In the genomic region with DNA sequence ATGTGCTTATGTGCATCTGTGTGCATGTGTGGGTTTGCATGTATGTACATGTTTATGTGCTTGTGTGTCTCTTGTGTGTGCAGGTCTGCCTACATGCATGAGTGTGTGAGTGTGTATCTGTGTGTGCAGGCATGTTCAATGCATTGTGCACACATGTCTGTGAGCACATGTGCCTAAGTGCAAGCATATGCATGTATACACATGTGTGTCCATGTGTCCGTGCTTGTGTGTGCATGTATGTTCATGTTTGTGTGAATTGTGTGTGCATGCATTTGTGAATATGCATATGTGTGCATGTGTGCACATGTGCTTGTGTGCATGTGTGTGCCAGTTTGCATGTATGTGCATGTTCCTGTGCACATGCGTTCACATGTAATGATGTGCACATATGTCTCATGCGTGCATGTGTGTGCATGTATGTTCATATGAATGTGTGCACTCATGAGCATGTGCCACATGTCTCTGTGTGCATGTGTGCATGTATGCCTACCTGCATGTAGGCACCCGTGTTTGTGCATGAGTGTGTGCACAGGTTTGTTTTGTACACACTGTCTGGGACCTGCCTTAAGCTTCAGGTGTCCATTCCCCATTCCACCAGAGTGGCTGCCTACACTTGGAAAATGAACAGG, we compare ENCODE assay signal across 2 cellular contexts.
TF ChIP-seq lines count a peak whose summit lies in the region.

No MANE protein-coding gene starts in this region.

TF ChIP-seq in HEK293, 187 proteins besides CTCF, POLR2A, EP300 and RAD21:
- TF ChIP-seq FEZF1 (tag by site-specific recombination; IDR thresholded peaks at IDR 0.05): no peak
- TF ChIP-seq ZNF18 (tag by site-specific recombination; IDR thresholded peaks at IDR 0.05): 0 out of 2 replicates have a peak, but pooled peaks have one; percentile 20
- no peak for TF ChIP-seq ZBTB20 (tag by site-specific recombination; IDR thresholded peaks at IDR 0.05)
- no peak for TF ChIP-seq ZNF544 (tag by site-specific recombination; IDR thresholded peaks at IDR 0.05)
- no peak for TF ChIP-seq ZNF707 (tag by site-specific recombination; IDR thresholded peaks at IDR 0.05)

TF ChIP-seq in K562, 482 proteins besides CTCF, POLR2A, EP300 and RAD21:
- TF ChIP-seq IRF2 (CRISPR knock-in tag; IDR thresholded peaks at IDR 0.05) (0 out of 2 replicates have a peak, but pooled peaks have one; percentile 29), CHD1 (IDR thresholded peaks at IDR 0.05; ENCODE audit: low read length) (no peak), ZNF436 (CRISPR knock-in tag; IDR thresholded peaks at IDR 0.05) (no peak), MYBL2 (IDR thresholded peaks at IDR 0.05; ENCODE audit: low read depth) (no peak), MYBL2 (CRISPR knock-in tag; IDR thresholded peaks at IDR 0.05; ENCODE audit: borderline replicate concordance) (0 out of 2 replicates have a peak, but pooled peaks have one; percentile 31)
